Comparison of ENCODE assay signal across 26 cellular contexts in genomic region chr2:164275659-164276058, GRCh38.
"Had no signal": no experiment of that assay in that cellular context is flagged by ENCODE, and none has a peak within 500 bp of the region (broad histone marks: within the 10 kb centered on the region; RNA-seq: fewer than 3 reads in every experiment).

No MANE protein-coding gene starts in this region.

- H3K4me1 ChIP-seq: ascending aorta, breast epithelium, colonic mucosa, esophagus squamous epithelium had no signal

- H3K27ac Mint-ChIP-seq: activated CD8-positive, alpha-beta T cell treated with anti-CD3 and anti-CD28 coated beads for 36 hours; activated naive CD4-positive, alpha-beta T cell treated with anti-CD3 and anti-CD28 coated beads, Interleukin-2, amount 10 ng/mL, durations not matched to agents 7 days and 5 days; activated naive CD4-positive, alpha-beta T cell treated with anti-CD3 and anti-CD28 coated beads, Interleukin-2, amount 50 U/mL, for 72 hours; activated naive CD8-positive, alpha-beta T cell treated with anti-CD3 and anti-CD28 coated beads, Interleukin-2, amount 10 ng/mL, durations not matched to agents 7 days and 5 days; activated T-helper 1 cell treated with anti-CD3 and anti-CD28 coated beads, Interleukin-12 subunit alpha, Interleukin-12 subunit beta, Interleukin-2, Interleukin-4 antibody, amounts not matched to agents 30 ng/mL and 10 ng/mL and 1 ng/mL, durations not matched to agents 14 hours and 24 hours and 36 hours; activated T-helper 2 cell treated with anti-CD3 and anti-CD28 coated beads, Interferon-gamma antibody, Interleukin-2, Interleukin-4, amounts not matched to agents 10 μg/mL and 5 μg/mL and 100 μg/mL, durations not matched to agents 14 hours and 24 hours and 36 hours; WTC11 had no signal

- H3K4me3 ChIP-seq: ascending aorta, breast epithelium, cardiac muscle cell, colonic mucosa, esophagus squamous epithelium had no signal

- H3K36me3 Mint-ChIP-seq: activated naive CD4-positive, alpha-beta T cell treated with anti-CD3 and anti-CD28 coated beads, Interleukin-2, amount 10 ng/mL, durations not matched to agents 7 days and 5 days; activated naive CD4-positive, alpha-beta T cell treated with anti-CD3 and anti-CD28 coated beads, Interleukin-2, amount 50 U/mL, for 72 hours; activated naive CD8-positive, alpha-beta T cell treated with anti-CD3 and anti-CD28 coated beads, Interleukin-2, amount 10 ng/mL, durations not matched to agents 7 days and 5 days; brain; WTC11 had no signal

- H3K36me3 ChIP-seq: ascending aorta, breast epithelium, cardiac muscle cell, colonic mucosa, esophagus squamous epithelium had no signal

- H3K27ac ChIP-seq: ascending aorta, breast epithelium, cardiac muscle cell, colonic mucosa, epithelial cell of prostate, esophagus squamous epithelium, VCaP had no signal

- H3K4me3 Mint-ChIP-seq: activated CD8-positive, alpha-beta T cell treated with anti-CD3 and anti-CD28 coated beads for 36 hours; activated naive CD4-positive, alpha-beta T cell treated with anti-CD3 and anti-CD28 coated beads, Interleukin-2, amount 10 ng/mL, durations not matched to agents 7 days and 5 days; activated naive CD8-positive, alpha-beta T cell treated with anti-CD3 and anti-CD28 coated beads, Interleukin-2, amount 10 ng/mL, durations not matched to agents 7 days and 5 days; activated T-helper 1 cell treated with anti-CD3 and anti-CD28 coated beads, Interleukin-12 subunit alpha, Interleukin-12 subunit beta, Interleukin-2, Interleukin-4 antibody, amounts not matched to agents 30 ng/mL and 10 ng/mL and 1 ng/mL, durations not matched to agents 14 hours and 24 hours and 36 hours; brain; WTC11 had no signal

- H3K27me3 Mint-ChIP-seq: activated CD8-positive, alpha-beta T cell treated with anti-CD3 and anti-CD28 coated beads for 36 hours; activated naive CD4-positive, alpha-beta T cell treated with anti-CD3 and anti-CD28 coated beads, Interleukin-2, amount 10 ng/mL, durations not matched to agents 7 days and 5 days; activated naive CD8-positive, alpha-beta T cell treated with anti-CD3 and anti-CD28 coated beads, Interleukin-2, amount 10 ng/mL, durations not matched to agents 7 days and 5 days; brain had no signal

- DNase-seq: activated CD4-positive, alpha-beta T cell treated with anti-CD3 and anti-CD28 coated beads for 48 hours; activated CD4-positive, alpha-beta T cell treated with anti-CD3 and anti-CD28 coated beads, Interleukin-2, amount 50 U/mL, for 1 hour; activated CD4-positive, alpha-beta T cell treated with anti-CD3 and anti-CD28 coated beads, Interleukin-2, amount 50 U/mL, for 48 hours; activated CD8-positive, alpha-beta memory T cell treated with anti-CD3 and anti-CD28 coated beads for 24 hours; activated CD8-positive, alpha-beta T cell treated with anti-CD3 and anti-CD28 coated beads for 36 hours; activated effector memory CD4-positive, alpha-beta T cell treated with anti-CD3 and anti-CD28 coated beads, Interleukin-2, amount 50 U/mL, for 16 hours; activated naive CD4-positive, alpha-beta T cell treated with anti-CD3 and anti-CD28 coated beads, Interleukin-2, amount 10 ng/mL, durations not matched to agents 7 days and 5 days; activated naive CD8-positive, alpha-beta T cell treated with anti-CD3 and anti-CD28 coated beads, Interleukin-2, amount 10 ng/mL, durations not matched to agents 7 days and 5 days; activated T-cell treated with anti-CD3 and anti-CD28 coated beads, Interleukin-2, amount 50 U/mL, for 1 hour; activated T-cell treated with anti-CD3 and anti-CD28 coated beads, Interleukin-2, amount 50 U/mL, for 48 hours; central memory CD4-positive, alpha-beta T cell; cerebellar nuclear complex; colonic mucosa; effector CD8-positive, alpha-beta T cell; esophagus squamous epithelium; head of caudate nucleus had no signal

- H3K9me3 Mint-ChIP-seq: activated T-helper 1 cell treated with anti-CD3 and anti-CD28 coated beads, Interleukin-12 subunit alpha, Interleukin-12 subunit beta, Interleukin-2, Interleukin-4 antibody, amounts not matched to agents 30 ng/mL and 10 ng/mL and 1 ng/mL, durations not matched to agents 14 hours and 24 hours and 36 hours had no signal

- H3K9me3 ChIP-seq: colonic mucosa, esophagus squamous epithelium had no signal

- H3K27me3 ChIP-seq: ascending aorta, breast epithelium, cardiac muscle cell, colonic mucosa, esophagus squamous epithelium had no signal

- H3K4me1 Mint-ChIP-seq: activated naive CD4-positive, alpha-beta T cell treated with anti-CD3 and anti-CD28 coated beads, Interleukin-2, amount 10 ng/mL, durations not matched to agents 7 days and 5 days; activated naive CD8-positive, alpha-beta T cell treated with anti-CD3 and anti-CD28 coated beads, Interleukin-2, amount 10 ng/mL, durations not matched to agents 7 days and 5 days had no signal
